ENCODE assay signal across 8 cellular contexts in genomic region chr11:12827929-12828812, GRCh38.
DNase-seq lines count a peak whose midpoint lies in the region; ATAC-seq, FAIRE-seq and TF ChIP-seq lines count a peak whose summit lies in the region.

No MANE protein-coding gene starts in this region.

- no peaks in the 10 kb centered on the region for H3K9me3 Mint-ChIP-seq in CD8-positive, alpha-beta memory T cell

- TF ChIP-seq CTCF in GM12878 (IDR thresholded peaks at IDR 0.05 in 2 of 3, conservative IDR thresholded peaks at IDR 0.05 in 1 of 3; ENCODE audit: control insufficient read depth in 2 of 3, extremely low read depth in 1 of 3, insufficient read depth in 1 of 3, low read depth in 3 of 3, low read length in 3 of 3): no peak
- no peak for TF ChIP-seq CTCF in sigmoid colon (IDR thresholded peaks at IDR 0.05)

- H3K4me2 ChIP-seq in GM12878 (ENCODE audit: control insufficient read depth, insufficient read depth): no peak overlapping the region

- H3K27me3 Mint-ChIP-seq in CD8-positive, alpha-beta memory T cell: peaks cover 49 to 86% of the 10 kb centered on the region in 2 donors

- intact Hi-C loops in GM12878 (cut with micrococcal nuclease; ENCODE audit: unreplicated experiment) (no loop called here), sigmoid colon (cut with DNase I) (no loop called here)

- no peaks in the 10 kb centered on the region for H3K79me2 ChIP-seq in GM12878 (ENCODE audit: control insufficient read depth, insufficient read depth, low read length)

- no peaks in the 10 kb centered on the region for H3K36me3 ChIP-seq in CD8-positive, alpha-beta memory T cell (ENCODE audit: insufficient read depth, low read length)
- H3K36me3 ChIP-seq in GM12878 (ENCODE audit: control insufficient read depth in 2 of 2, insufficient read depth in 2 of 2, low read length in 1 of 2) (no peaks in the 10 kb centered on the region), iPS-15b (ENCODE audit: control insufficient read depth, insufficient read depth, low read length) (no peaks in the 10 kb centered on the region), sigmoid colon (no peaks in the 10 kb centered on the region)

- H3K36me3 Mint-ChIP-seq in CD8-positive, alpha-beta memory T cell: no peaks in the 10 kb centered on the region

- TF ChIP-seq POLR2A in GM12878 (IDR thresholded peaks at IDR 0.05; ENCODE audit: low read depth, low read length): no peak
- TF ChIP-seq POLR2A in sigmoid colon (IDR thresholded peaks at IDR 0.05): no peak

- no TSS peak for BruUV-seq in GM12878 (replicated peaks; lab: Mats Ljungman, UMichigan)

- FAIRE-seq in GM12878 (lab: Jason Lieb, UNC): no peak

- SMC1A ChIA-PET in GM12878 (lab: Charles Lee; ENCODE audit: uncharacterized antibody, unreplicated experiment): interaction anchor here (1.5 kb wide), 1 partner anchor 18 kb away, joined by 3 read pairs; no protein-coding TSS in a partner anchor

- peaks cover 10 to 15% (median 12%) of the 10 kb centered on the region in 3 donors for H3K4me1 Mint-ChIP-seq in CD8-positive, alpha-beta memory T cell

- in situ Hi-C loops in GM12878 (cut with MboI): no loop called here

- H3K27me3 ChIP-seq in CD8-positive, alpha-beta memory T cell (ENCODE audit: insufficient read depth, low read length, poor library complexity, severe bottlenecking): peaks cover 9% of the 10 kb centered on the region
- H3K27me3 ChIP-seq in GM12878 (replicated peaks in 1 of 2; ENCODE audit: control insufficient read depth in 2 of 2, insufficient read depth in 2 of 2, low read length in 1 of 2) (no peaks in the 10 kb centered on the region), iPS-15b (ENCODE audit: control insufficient read depth, insufficient read depth, low read length) (no peaks in the 10 kb centered on the region), sigmoid colon (no peaks in the 10 kb centered on the region)

- no peak for TF ChIP-seq RAD21 in GM12878 (IDR thresholded peaks at IDR 0.05; ENCODE audit: insufficient read depth, low read depth, low read length)

- H2AFZ ChIP-seq in GM12878 (ENCODE audit: control insufficient read depth, low read depth, low read length): no peak overlapping the region

- H4K20me1 ChIP-seq in GM12878 (ENCODE audit: control insufficient read depth, insufficient read depth): no peaks in the 10 kb centered on the region

- no peak overlapping the region for H3K27ac Mint-ChIP-seq in CD8-positive, alpha-beta memory T cell

- H3K4me3 Mint-ChIP-seq in CD8-positive, alpha-beta memory T cell: peak overlapping the region in 6 of 7 donors; percentile 14 to 61 (median 39)

- no peak for TF ChIP-seq EP300 in GM12878 (IDR thresholded peaks at IDR 0.05; ENCODE audit: borderline replicate concordance in 1 of 2, control insufficient read depth in 1 of 2, low read depth in 2 of 2, low read length in 2 of 2)
- no peak for TF ChIP-seq EP300 in sigmoid colon (IDR thresholded peaks at IDR 0.05)

- no peaks in the 10 kb centered on the region for H3K9me3 ChIP-seq in CD8-positive, alpha-beta memory T cell (ENCODE audit: low read length)
- H3K9me3 ChIP-seq in GM12878 (replicated peaks; ENCODE audit: control insufficient read depth, insufficient read depth, low read length): no peaks in the 10 kb centered on the region
- no peaks in the 10 kb centered on the region for H3K9me3 ChIP-seq in iPS-15b (ENCODE audit: control insufficient read depth, insufficient read depth, low read length)
- peaks cover 0 to 2% (median 0%) of the 10 kb centered on the region in 4 donors for H3K9me3 ChIP-seq in sigmoid colon

- WGBS in GM12878 (ENCODE audit: insufficient coverage, insufficient replicate concordance, low lambda C conversion rate, missing lambda C conversion rate): 5% methylated on average over 17 of the region's 17 CpGs
- 1 to 7% methylated on average over 17 of the region's 17 CpGs for WGBS in sigmoid colon, 2 donors

- no peak for DNase-seq in CD8-positive, alpha-beta memory T cell
- DNase-seq in NCI-H2029 (lab: John Stamatoyannopoulos, UW) (peak; percentile 74), GM12878 (ENCODE audit: low read depth, low spot score) (no peak), sigmoid colon (no peak)

- no peaks in the 10 kb centered on the region for H3K4me1 ChIP-seq in CD8-positive, alpha-beta memory T cell (ENCODE audit: insufficient read depth, low read length)
- no peaks in the 10 kb centered on the region for H3K4me1 ChIP-seq in GM12878 (ENCODE audit: control insufficient read depth, insufficient read depth, low read length)
- peaks cover 51% of the 10 kb centered on the region for H3K4me1 ChIP-seq in iPS-15b (ENCODE audit: control insufficient read depth, insufficient read depth, low read length)
- H3K4me1 ChIP-seq in sigmoid colon: peaks cover 0 to 72% (median 63%) of the 10 kb centered on the region in 4 donors

- ATAC-seq in GM21528 (IDR thresholded peaks at IDR 0.05; ENCODE audit: low FRiP score, unreplicated experiment) (peak; percentile 80), GM12878 (peak; percentile 33; the same call in 2 of the 3 replicates), HG03521 (IDR thresholded peaks at IDR 0.05; ENCODE audit: unreplicated experiment) (no peak), GM21619 (IDR thresholded peaks at IDR 0.05; ENCODE audit: unreplicated experiment) (no peak)

- RAD21 ChIA-PET in GM12878 (lab: Charles Lee; ENCODE audit: unreplicated experiment): no interaction called here

- POLR2A ChIA-PET in CD8-positive, alpha-beta memory T cell (lab: Charles Lee): no interaction called here
- POLR2A ChIA-PET in GM12878 (lab: Charles Lee): no interaction called here

- CTCF ChIA-PET in CD8-positive, alpha-beta memory T cell (lab: Charles Lee): no interaction called here
- CTCF ChIA-PET in GM12878 (lab: Yijun Ruan, JAX): interaction anchor here (0.8 to 1.2 kb wide), 3 partner anchors 10 to 65 kb away, joined by 3 to 4 read pairs (median 3); no protein-coding TSS in a partner anchor

- peak overlapping the region; percentile 38 for H3K27ac ChIP-seq in CD8-positive, alpha-beta memory T cell (ENCODE audit: low read depth, low read length)
- H3K27ac ChIP-seq in GM12878 (ENCODE audit: control insufficient read depth, insufficient read depth) (no peak overlapping the region), sigmoid colon (peak overlapping the region; percentile 50 to 81 (median 68))

- H3K4me3 ChIP-seq in CD8-positive, alpha-beta memory T cell (ENCODE audit: low read length): no peak overlapping the region
- H3K4me3 ChIP-seq in GM12878 (no peak overlapping the region), iPS-15b (ENCODE audit: low read depth, low read length) (peak overlapping the region; percentile 40), sigmoid colon (peak overlapping the region in 3 of 4 donors; percentile 27 to 40 (median 37))

- H3K9ac ChIP-seq in GM12878 (ENCODE audit: control insufficient read depth, insufficient read depth, low read length) (no peak overlapping the region), iPS-15b (ENCODE audit: low read depth, low read length) (peak overlapping the region; percentile 48)

TF ChIP-seq in GM12878, 131 proteins besides CTCF, POLR2A, EP300 and RAD21:
- TF ChIP-seq ZNF384 (IDR thresholded peaks at IDR 0.05; ENCODE audit: borderline replicate concordance, low read depth, low read length) (peak; percentile 62), SREBF2 (IDR thresholded peaks at IDR 0.05; ENCODE audit: low read length) (no peak), MYC (IDR thresholded peaks at IDR 0.05; ENCODE audit: insufficient read depth, insufficient read length, insufficient replicate concordance, low read length, severe bottlenecking) (no peak), STAT3 (IDR thresholded peaks at IDR 0.05; ENCODE audit: low read depth, low read length) (no peak), TCF7 (IDR thresholded peaks at IDR 0.05; ENCODE audit: borderline replicate concordance) (no peak), SMARCA5 (IDR thresholded peaks at IDR 0.05) (no peak)

Comparison
In these comparisons a context has a peak if more than half of its experiments do, and no peak if none do; other contexts are left out.
1. H3K4me3 ChIP-seq: peak in iPS-15b (single experiment) and sigmoid colon (3 of 4); none in CD8-positive, alpha-beta memory T cell (single experiment) and GM12878 (single experiment).
2. ATAC-seq: peak in GM21528 (single experiment) and GM12878 (single experiment); none in HG03521 (single experiment) and GM21619 (single experiment).